ENCODE assay signal across 17 cellular contexts in the genomic region with DNA sequence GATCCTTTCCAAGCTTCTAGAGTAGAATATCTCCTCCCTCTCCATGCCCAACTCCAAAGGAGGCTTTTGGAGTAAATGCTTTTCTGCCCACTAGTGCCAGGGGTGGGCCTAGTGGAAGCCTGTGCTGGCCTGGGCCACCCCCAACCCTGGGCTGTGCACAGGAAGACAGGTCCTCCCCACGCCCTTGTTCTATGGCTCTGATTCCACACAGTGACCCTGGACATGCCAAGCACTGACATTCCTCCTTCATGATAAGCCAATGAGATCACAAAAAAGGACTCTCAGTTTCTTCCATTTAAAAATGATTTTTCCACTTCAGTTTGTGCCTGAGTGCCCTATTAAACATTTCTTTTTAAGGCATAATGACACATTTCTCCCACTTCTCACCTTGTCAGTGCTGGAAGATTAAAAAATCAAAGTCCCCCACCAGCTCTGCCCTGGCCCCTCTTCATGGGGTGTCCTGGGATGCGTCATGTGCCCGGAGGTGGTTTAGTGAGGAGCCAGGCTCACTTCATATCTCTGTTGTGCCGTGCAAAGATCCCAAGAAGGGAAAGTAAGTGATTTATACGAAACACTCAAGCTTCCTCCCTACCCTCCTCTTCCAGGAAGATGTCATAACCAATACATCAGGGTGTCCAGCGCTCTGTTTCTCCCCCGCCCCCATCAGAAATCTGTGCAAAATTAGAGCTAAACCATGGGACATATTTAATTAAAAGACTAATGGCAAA.
DNase-seq lines count a peak whose midpoint lies in the region; ATAC-seq and TF ChIP-seq lines count a peak whose summit lies in the region.
"Had no signal": no experiment of that assay in that cellular context is flagged by ENCODE, and none has a peak within 500 bp of the region (broad histone marks: within the 10 kb centered on the region; RNA-seq: fewer than 3 reads in every experiment).

No MANE protein-coding gene starts in this region.

- H3K4me3 Mint-ChIP-seq in CD4-positive, alpha-beta T cell = no peak overlapping the region
- H3K4me3 Mint-ChIP-seq: B cell had no signal

- TF ChIP-seq CTCF in foreskin fibroblast (IDR thresholded peaks at IDR 0.05; ENCODE audit: low read depth, low read length) = no peak
- no peak for TF ChIP-seq CTCF in CD4-positive, alpha-beta T cell (IDR thresholded peaks at IDR 0.05)

- no peaks in the 10 kb centered on the region for H3K27me3 Mint-ChIP-seq in CD4-positive, alpha-beta T cell
- H3K27me3 Mint-ChIP-seq: B cell had no signal

- H3K9me3 ChIP-seq in SK-N-MC (ENCODE audit: low read depth, low read length) = no peaks in the 10 kb centered on the region
- H3K9me3 ChIP-seq in neuron (ENCODE audit: low read length) = peaks cover 9% of the 10 kb centered on the region
- H3K9me3 ChIP-seq in CD4-positive, alpha-beta T cell (ENCODE audit: control insufficient read depth, low read length) = peaks cover 17% of the 10 kb centered on the region
- H3K9me3 ChIP-seq: prostate gland, thyroid gland had no signal

- no peaks in the 10 kb centered on the region for H3K4me1 Mint-ChIP-seq in CD4-positive, alpha-beta T cell (ENCODE audit: low read depth)

- H3K4me1 ChIP-seq in neuron (ENCODE audit: insufficient read depth, low read length) = peaks cover 17% of the 10 kb centered on the region
- H3K4me1 ChIP-seq: ascending aorta, prostate gland, thyroid gland had no signal

- H3K9ac ChIP-seq in SK-N-MC (ENCODE audit: insufficient read length) = no peak overlapping the region

- H3K4me3 ChIP-seq in SK-N-MC (no peak overlapping the region), foreskin fibroblast (ENCODE audit: low read depth in 1 of 2, low read length in 2 of 2) (no peak overlapping the region), neuron (ENCODE audit: low read length) (no peak overlapping the region)
- H3K4me3 ChIP-seq: ascending aorta, gastroesophageal sphincter, mucosa of descending colon, prostate gland, thyroid gland had no signal

- no peak for ATAC-seq in CD4-positive, alpha-beta T cell (ENCODE audit: poor library complexity)
- no peak for ATAC-seq in GM21381 (IDR thresholded peaks at IDR 0.05; ENCODE audit: unreplicated experiment)
- ATAC-seq: gastroesophageal sphincter, mucosa of descending colon had no signal

- no peak overlapping the region for H3K27ac Mint-ChIP-seq in CD4-positive, alpha-beta T cell
- H3K27ac Mint-ChIP-seq: activated T-helper 2 cell treated with anti-CD3 and anti-CD28 coated beads, Interferon-gamma antibody, Interleukin-2, Interleukin-4, amounts not matched to agents 10 μg/mL and 5 μg/mL and 100 μg/mL, durations not matched to agents 14 hours and 24 hours and 36 hours; B cell had no signal

- H3K36me3 ChIP-seq in SK-N-MC (ENCODE audit: insufficient read depth, low read length) = no peaks in the 10 kb centered on the region
- no peaks in the 10 kb centered on the region for H3K36me3 ChIP-seq in neuron (ENCODE audit: insufficient read depth, low read length)
- H3K36me3 ChIP-seq: ascending aorta, gastroesophageal sphincter, prostate gland, thyroid gland had no signal

- intact Hi-C loops in CD4-positive, alpha-beta T cell (cut with DNase I, micrococcal nuclease) = no loop called here

- peaks cover 16% of the 10 kb centered on the region for H3K9me3 Mint-ChIP-seq in CD4-positive, alpha-beta T cell

- peak; percentile 55 for DNase-seq in Daoy (ENCODE audit: low read depth)
- DNase-seq in SK-N-MC (ENCODE audit: low read depth, low spot score) = no peak
- peak; percentile 25 to 26 for DNase-seq in foreskin fibroblast
- no peak for DNase-seq in HCEC 1CT
- no peak for DNase-seq in CD4-positive, alpha-beta T cell
- DNase-seq in erythroblast (lab: John Stamatoyannopoulos, UW) = no peak
- DNase-seq: effector CD8-positive, alpha-beta T cell; mucosa of descending colon; stimulated activated CD8-positive, alpha-beta memory T cell treated with anti-CD3 and anti-CD28 coated beads, Interleukin-4, amount 100 ng/mL, for 48 hours; thyroid gland had no signal

- peak overlapping the region; percentile 29 for H2AFZ ChIP-seq in neuron (ENCODE audit: low read depth, low read length)

- H3K27ac ChIP-seq in SK-N-MC = peak overlapping the region; percentile 12
- H3K27ac ChIP-seq in CD4-positive, alpha-beta T cell (ENCODE audit: low read depth, low read length) = no peak overlapping the region
- H3K27ac ChIP-seq: ascending aorta, gastroesophageal sphincter, prostate gland, thyroid gland had no signal

- TF ChIP-seq POLR2A in erythroblast (IDR thresholded peaks at IDR 0.05; ENCODE audit: low read length) = no peak

- peaks cover 80% of the 10 kb centered on the region for H3K36me3 Mint-ChIP-seq in CD4-positive, alpha-beta T cell (ENCODE audit: low read depth)

- POLR2A ChIA-PET in CD4-positive, alpha-beta T cell (lab: Charles Lee) = no interaction called here

- H3K27me3 ChIP-seq in neuron (ENCODE audit: insufficient read depth, low read length) = no peaks in the 10 kb centered on the region
- no peaks in the 10 kb centered on the region for H3K27me3 ChIP-seq in CD4-positive, alpha-beta T cell (ENCODE audit: control insufficient read depth, insufficient read depth, low read length)
- H3K27me3 ChIP-seq: ascending aorta, gastroesophageal sphincter, thyroid gland had no signal

- CTCF ChIA-PET in CD4-positive, alpha-beta T cell (lab: Charles Lee) = no interaction called here

Comparison
In these comparisons a context has a peak if more than half of its experiments do, and no peak if none do; other contexts are left out.
1. DNase-seq: peak in Daoy (single experiment) and foreskin fibroblast (2 of 2); none in SK-N-MC (single experiment), HCEC 1CT (single experiment), CD4-positive, alpha-beta T cell (0 of 10) and erythroblast (0 of 2).